ENCODE assay signal across 1 cellular context in genomic region chr18:44773640-44774155, GRCh38.
TF ChIP-seq lines count a peak whose summit lies in the region.

No MANE protein-coding gene starts in this region.

TF ChIP-seq in HEK293, 187 proteins besides CTCF, POLR2A, EP300 and RAD21 (continued from another document):
- no peak for TF ChIP-seq ZBTB11 (tag by site-specific recombination; conservative IDR thresholded peaks at IDR 0.05; ENCODE audit: low read depth)
